In genomic region chr11:13269775-13270174, GRCh38 we compare ENCODE assay signal across 25 cellular contexts. TPM values are rescaled to one million over a fixed set of nuclear protein-coding genes. Genes with fewer than 3 reads are reported as not detected.
DNase-seq lines count a peak whose midpoint lies in the region; ATAC-seq, FAIRE-seq and TF ChIP-seq lines count a peak whose summit lies in the region.
"Had no signal": no experiment of that assay in that cellular context is flagged by ENCODE, and none has a peak within 500 bp of the region (broad histone marks: within the 10 kb centered on the region; RNA-seq: fewer than 3 reads in every experiment).

No MANE protein-coding gene starts in this region.

- no peak for TF ChIP-seq RAD21 in IMR-90 (IDR thresholded peaks at IDR 0.05; ENCODE audit: low read length)

- no peak overlapping the region for H2AK5ac ChIP-seq in IMR-90 (ENCODE audit: low read depth, low read length)

- H3K18ac ChIP-seq in IMR-90 (ENCODE audit: low read depth, low read length) = no peak overlapping the region

- DNase-seq in IMR-90 = peak; percentile 46
- DNase-seq in astrocyte of the hippocampus (ENCODE audit: low read depth, low spot score) = peak; percentile 79
- DNase-seq in fibroblast of peridontal ligament (ENCODE audit: extremely low read depth) = peak; percentile 35
- no peak for DNase-seq in thoracic aorta (ENCODE audit: low spot score)
- no peak for DNase-seq in effector memory CD4-positive, alpha-beta T cell
- DNase-seq in NCI-H146 treated with DMSO at 0.1 percent for 48 hours (lab: John Stamatoyannopoulos, UW; ENCODE audit: unreplicated experiment) = no peak
- no peak for DNase-seq in small intestine
- DNase-seq: activated CD4-positive, alpha-beta T cell treated with anti-CD3 and anti-CD28 coated beads, Interleukin-2, amount 10 ng/mL, durations not matched to agents 7 days and 5 days; activated naive CD8-positive, alpha-beta T cell treated with anti-CD3 and anti-CD28 coated beads, Interleukin-2, amount 10 ng/mL, durations not matched to agents 7 days and 5 days; Caco-2; dermis blood vessel endothelial cell; erythroblast; heart left ventricle; left ventricle myocardium inferior; midbrain; NCI-H1694 treated with DMSO at 0.1 percent for 48 hours; NCI-H69; Right ventricle myocardium superior; stimulated activated naive CD4-positive, alpha-beta T cell treated with Interleukin-2 at 50 U/mL for 16 hours; T-helper 1 cell; upper lobe of right lung had no signal

- H4K5ac ChIP-seq in IMR-90 (ENCODE audit: low read depth, low read length) = no peak overlapping the region

- POLR2A ChIA-PET in IMR-90 (lab: Charles Lee; ENCODE audit: unreplicated experiment) = no interaction called here

- no peak for FAIRE-seq in small intestine (lab: Jason Lieb, UNC)

- H3K27ac ChIP-seq in IMR-90 (ENCODE audit: insufficient read depth, low read length) = no peak overlapping the region
- H3K27ac ChIP-seq in thoracic aorta = no peak overlapping the region
- H3K27ac ChIP-seq in effector memory CD4-positive, alpha-beta T cell (ENCODE audit: insufficient read depth, low read length, poor library complexity, severe bottlenecking) = no peak overlapping the region
- no peak overlapping the region for H3K27ac ChIP-seq in small intestine (ENCODE audit: low read depth in 1 of 2, low read length in 1 of 2)
- H3K27ac ChIP-seq: heart left ventricle, left ventricle myocardium inferior, parathyroid adenoma, upper lobe of right lung had no signal

- CTCF ChIA-PET in IMR-90 (lab: Yijun Ruan, JAX) = no interaction called here

- H3K27me3 ChIP-seq in IMR-90 (ENCODE audit: control insufficient read depth, insufficient read depth, low read length) (peaks cover 2% of the 10 kb centered on the region; the same call in 1 of the 2 replicates), thoracic aorta (replicated peaks; ENCODE audit: insufficient read depth) (no peaks in the 10 kb centered on the region), small intestine (ENCODE audit: control insufficient read depth in 2 of 2, insufficient read depth in 2 of 2, low read length in 2 of 2) (peaks cover 0 to 2% of the 10 kb centered on the region in 2 donors)
- H3K27me3 ChIP-seq in effector memory CD4-positive, alpha-beta T cell (replicated peaks; ENCODE audit: control insufficient read depth, insufficient read depth, low read length, poor library complexity, severe bottlenecking) = no peaks in the 10 kb centered on the region
- H3K27me3 ChIP-seq: breast epithelium, upper lobe of right lung had no signal

- H4K8ac ChIP-seq in IMR-90 (ENCODE audit: low read depth in 2 of 2, low read length in 2 of 2) = no peak overlapping the region

- H4K20me1 ChIP-seq in IMR-90 (ENCODE audit: insufficient read depth, low read length) = no peaks in the 10 kb centered on the region

- H3K4me3 ChIP-seq in IMR-90 (ENCODE audit: insufficient read depth, low read depth, low read length) (no peak overlapping the region), thoracic aorta (no peak overlapping the region), small intestine (ENCODE audit: low read depth in 1 of 2, low read length in 2 of 2) (no peak overlapping the region)
- H3K4me3 ChIP-seq in effector memory CD4-positive, alpha-beta T cell (ENCODE audit: insufficient read depth, low read depth, low read length, poor library complexity, severe bottlenecking) = no peak overlapping the region
- H3K4me3 ChIP-seq: breast epithelium, heart left ventricle, left ventricle myocardium inferior, upper lobe of right lung had no signal

- H2AK9ac ChIP-seq in IMR-90 (replicated peaks; ENCODE audit: low read depth, low read length, poor library complexity) = no peak overlapping the region

- TF ChIP-seq CTCF in IMR-90 (conservative IDR thresholded peaks at IDR 0.05; ENCODE audit: low read depth, low read length) (no peak), thoracic aorta (IDR thresholded peaks at IDR 0.05) (no peak)

- no peak overlapping the region for H2BK5ac ChIP-seq in IMR-90 (ENCODE audit: low read depth, low read length, poor library complexity, severe bottlenecking)

- no peak overlapping the region for H2BK15ac ChIP-seq in IMR-90 (ENCODE audit: low read depth, low read length)

- in situ Hi-C loops in IMR-90 (cut with MboI; ENCODE audit: low sequenced_read_pairs) = loop anchor here (5.0 kb wide), 1 partner anchor 47 kb away; no protein-coding TSS in a partner anchor

- H3K36me3 ChIP-seq in IMR-90 (ENCODE audit: control insufficient read depth, insufficient read depth, low read length) (no peaks in the 10 kb centered on the region), thoracic aorta (no peaks in the 10 kb centered on the region), small intestine (ENCODE audit: control insufficient read depth in 2 of 2, insufficient read depth in 2 of 2, low read length in 2 of 2) (no peaks in the 10 kb centered on the region)
- no peaks in the 10 kb centered on the region for H3K36me3 ChIP-seq in effector memory CD4-positive, alpha-beta T cell (ENCODE audit: control insufficient read depth, insufficient read depth, low read length)
- H3K36me3 ChIP-seq: breast epithelium, heart left ventricle, left ventricle myocardium inferior, upper lobe of right lung had no signal

- H3K23ac ChIP-seq in IMR-90 (ENCODE audit: low read depth, low read length) = no peak overlapping the region

- H2BK120ac ChIP-seq in IMR-90 (ENCODE audit: low read depth, low read length) = no peak overlapping the region

- H3K14ac ChIP-seq in IMR-90 (replicated peaks; ENCODE audit: low read depth, low read length) = 0 out of 2 replicates have a peak overlapping the region, but pooled peaks have one; percentile 29

- BruUV-seq in IMR-90 (replicated peaks; lab: Mats Ljungman, UMichigan) = no TSS peak

- no peak overlapping the region for H3K9ac ChIP-seq in IMR-90 (ENCODE audit: low read depth, low read length)
- H3K9ac ChIP-seq: parathyroid adenoma had no signal

- H4K91ac ChIP-seq in IMR-90 (ENCODE audit: insufficient read depth, low read depth, low read length) = no peak overlapping the region

- H2AFZ ChIP-seq in IMR-90 (replicated peaks; ENCODE audit: low read length, poor library complexity) = no peak overlapping the region
- H2AFZ ChIP-seq: parathyroid adenoma had no signal

- H3K9me1 ChIP-seq in IMR-90 (ENCODE audit: insufficient read depth, low read length) = no peaks in the 10 kb centered on the region

- ATAC-seq in IMR-90 (ENCODE audit: low read depth) (no peak), thoracic aorta (ENCODE audit: insufficient number of reproducible peaks, low FRiP score, low read depth) (peak; percentile 62), HG02623 (IDR thresholded peaks at IDR 0.05; ENCODE audit: unreplicated experiment) (no peak)
- ATAC-seq: heart left ventricle; natural killer cell treated with Interleukin-12 subunit alpha and Interleukin-12 subunit beta and Interleukin-15 and Interleukin-18, amount 100 ng/mL, for 72 hours; upper lobe of right lung had no signal

- intact Hi-C loops in IMR-90 (cut with micrococcal nuclease) = loop anchor here (10.0 kb wide), 1 partner anchor 195 kb away; the partner anchor contains the start of gene BTBD10

- peak overlapping the region; percentile 8; the same call in 1 of the 2 replicates for H2BK20ac ChIP-seq in IMR-90 (ENCODE audit: low read depth, low read length)

- H3K4me1 ChIP-seq in IMR-90 (ENCODE audit: control insufficient read depth, insufficient read depth, low read length) (no peaks in the 10 kb centered on the region), thoracic aorta (ENCODE audit: control insufficient read depth in 1 of 2, low read depth in 2 of 2) (peaks cover 9 to 15% of the 10 kb centered on the region in 2 donors), small intestine (ENCODE audit: control insufficient read depth in 2 of 2, insufficient read depth in 1 of 2, low read depth in 1 of 2, low read length in 1 of 2) (no peaks in the 10 kb centered on the region)
- no peaks in the 10 kb centered on the region for H3K4me1 ChIP-seq in effector memory CD4-positive, alpha-beta T cell (ENCODE audit: control insufficient read depth, insufficient read depth, low read length, poor library complexity, severe bottlenecking)
- H3K4me1 ChIP-seq: breast epithelium, Caco-2, heart left ventricle, left ventricle myocardium inferior, parathyroid adenoma, upper lobe of right lung had no signal

- no peak overlapping the region for H3K56ac ChIP-seq in IMR-90 (ENCODE audit: extremely low read depth, insufficient read depth, low read length)

- no peak for TF ChIP-seq POLR2A in IMR-90 (IDR thresholded peaks at IDR 0.05; ENCODE audit: low read depth, low read length)

- no peaks in the 10 kb centered on the region for H3K9me3 ChIP-seq in IMR-90 (ENCODE audit: control insufficient read depth, insufficient read depth, low read length)
- H3K9me3 ChIP-seq in thoracic aorta = no peaks in the 10 kb centered on the region
- no peaks in the 10 kb centered on the region for H3K9me3 ChIP-seq in effector memory CD4-positive, alpha-beta T cell (ENCODE audit: control insufficient read depth, low read length)
- H3K9me3 ChIP-seq in small intestine (ENCODE audit: control insufficient read depth, low read depth) = no peaks in the 10 kb centered on the region
- H3K9me3 ChIP-seq: breast epithelium, Caco-2, heart left ventricle, left ventricle myocardium inferior, upper lobe of right lung had no signal

- no peak overlapping the region for H3K4ac ChIP-seq in IMR-90 (ENCODE audit: low read depth, low read length)

- dilution Hi-C loops in IMR-90 (cut with HindIII; ENCODE audit: low sequenced_read_pairs, unreplicated experiment) = no loop called here

- H3K79me1 ChIP-seq in IMR-90 (ENCODE audit: low read depth in 1 of 2, low read length in 2 of 2) = no peaks in the 10 kb centered on the region

- no peak overlapping the region for H3K4me2 ChIP-seq in IMR-90 (ENCODE audit: low read depth, low read length)

TF ChIP-seq in IMR-90, 13 proteins besides CTCF, POLR2A, EP300 and RAD21:
- TF ChIP-seq MAFK (IDR thresholded peaks at IDR 0.05; ENCODE audit: low read depth, low read length) (no peak), ELK1 (IDR thresholded peaks at IDR 0.05; ENCODE audit: borderline replicate concordance, low read depth, low read length) (no peak), MXI1 (IDR thresholded peaks at IDR 0.05; ENCODE audit: borderline replicate concordance, low read depth, low read length) (no peak), CEBPB (IDR thresholded peaks at IDR 0.05; ENCODE audit: low read depth, low read length) (no peak)

RNA-seq across cellular contexts. Expression of gene BMAL1, which starts 7.8 kb away (rescaled TPM):
- total RNA-seq in IMR-90 (2012; rRNA removed) (9.9 and 13.1 TPM in 2 replicates), thoracic aorta (10 to 100 TPM; 21.8 to 40.8 TPM)
- polyA plus RNA-seq in IMR-90 (2012; rRNA removed) (7.5 and 8.8 TPM in 2 replicates), small intestine (10 to 100 TPM in 2 of 3 donors, 1 to 10 TPM in 1; 8.1 to 18.3 (median 11.9) TPM)
- polyA plus RNA-seq in IMR-90 (2012; cell fraction: cytosol; rRNA removed) = 3.2 and 7.1 TPM in 2 replicates
- polyA plus RNA-seq in IMR-90 (2012; cell fraction: nucleus; rRNA removed; ENCODE audit: low replicate concordance) = 7.6 and 22.8 TPM in 2 replicates

Comparison
In these comparisons a context has a peak if more than half of its experiments do, and no peak if none do; other contexts are left out.
1. DNase-seq: peak in IMR-90 (single experiment), astrocyte of the hippocampus (single experiment) and fibroblast of peridontal ligament (single experiment); none in thoracic aorta (single experiment), effector memory CD4-positive, alpha-beta T cell (0 of 3), NCI-H146 treated with DMSO at 0.1 percent for 48 hours (single experiment) and small intestine (single experiment).